Comparison of ENCODE assay signal across 1 cellular context in genomic region chr12:1760566-1761382, GRCh38.
TF ChIP-seq lines count a peak whose summit lies in the region.

No MANE protein-coding gene starts in this region.

TF ChIP-seq in HepG2, 621 proteins besides CTCF, POLR2A, EP300 and RAD21 (continued from another document and continues in another):
- no peak for TF ChIP-seq ZNF704 (CRISPR knock-in tag; IDR thresholded peaks at IDR 0.05; ENCODE audit: borderline replicate concordance)
- peak; percentile 79; the same call in 1 of the 2 replicates for TF ChIP-seq NFIC (IDR thresholded peaks at IDR 0.05; ENCODE audit: low read length)
- TF ChIP-seq HMGXB3 (CRISPR knock-in tag; IDR thresholded peaks at IDR 0.05; ENCODE audit: borderline replicate concordance), result no peak
- TF ChIP-seq, protein P1, sequence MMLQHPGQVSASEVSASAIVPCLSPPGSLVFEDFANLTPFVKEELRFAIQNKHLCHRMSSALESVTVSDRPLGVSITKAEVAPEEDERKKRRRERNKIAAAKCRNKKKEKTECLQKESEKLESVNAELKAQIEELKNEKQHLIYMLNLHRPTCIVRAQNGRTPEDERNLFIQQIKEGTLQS (CRISPR knock-in tag; IDR thresholded peaks at IDR 0.05), result peak; percentile 87
- TF ChIP-seq SP5 (CRISPR knock-in tag; IDR thresholded peaks at IDR 0.05; ENCODE audit: borderline replicate concordance, low read depth), result no peak
- no peak for TF ChIP-seq MATR3 (CRISPR knock-in tag; IDR thresholded peaks at IDR 0.05)
- TF ChIP-seq HDAC1 (CRISPR knock-in tag; IDR thresholded peaks at IDR 0.05), result no peak
- no peak for TF ChIP-seq MED8 (CRISPR knock-in tag; IDR thresholded peaks at IDR 0.05; ENCODE audit: insufficient replicate concordance)
- no peak for TF ChIP-seq CBX1 (IDR thresholded peaks at IDR 0.05; ENCODE audit: low read depth)
- TF ChIP-seq AFF4 (CRISPR knock-in tag; IDR thresholded peaks at IDR 0.05), result no peak
- TF ChIP-seq GABPA (IDR thresholded peaks at IDR 0.05; ENCODE audit: low read depth, low read length), result no peak
- peak; percentile 42; the same call in 1 of the 2 replicates for TF ChIP-seq GABPA (CRISPR knock-in tag; IDR thresholded peaks at IDR 0.05; ENCODE audit: low read depth)
- no peak for TF ChIP-seq NPAS2 (CRISPR knock-in tag; IDR thresholded peaks at IDR 0.05; ENCODE audit: borderline replicate concordance)
- no peak for TF ChIP-seq ZNF605 (CRISPR knock-in tag; IDR thresholded peaks at IDR 0.05)
- TF ChIP-seq NFE2 (CRISPR knock-in tag; IDR thresholded peaks at IDR 0.05), result no peak
- no peak for TF ChIP-seq ZNF543 (CRISPR knock-in tag; IDR thresholded peaks at IDR 0.05)
- TF ChIP-seq LCORL (IDR thresholded peaks at IDR 0.05), result no peak
- no peak for TF ChIP-seq LCORL (CRISPR knock-in tag; IDR thresholded peaks at IDR 0.05)
- peak; percentile 96 for TF ChIP-seq ETV5 (CRISPR knock-in tag; IDR thresholded peaks at IDR 0.05; ENCODE audit: borderline replicate concordance)
- TF ChIP-seq TRAFD1 (CRISPR knock-in tag; IDR thresholded peaks at IDR 0.05; ENCODE audit: borderline replicate concordance), result no peak
- no peak for TF ChIP-seq ZNF329 (CRISPR knock-in tag; IDR thresholded peaks at IDR 0.05; ENCODE audit: low read depth)
- TF ChIP-seq BCLAF1 (IDR thresholded peaks at IDR 0.05), result no peak
- no peak for TF ChIP-seq ZC3H13 (CRISPR knock-in tag; IDR thresholded peaks at IDR 0.05)
- TF ChIP-seq ZNF460 (CRISPR knock-in tag; IDR thresholded peaks at IDR 0.05; ENCODE audit: borderline replicate concordance), result no peak
- no peak for TF ChIP-seq ZNF451 (CRISPR knock-in tag; IDR thresholded peaks at IDR 0.05)
- no peak for TF ChIP-seq AKAP8 (CRISPR knock-in tag; IDR thresholded peaks at IDR 0.05)
- TF ChIP-seq ZNF276 (CRISPR knock-in tag; IDR thresholded peaks at IDR 0.05; ENCODE audit: low read depth), result no peak
- TF ChIP-seq, protein P2, sequence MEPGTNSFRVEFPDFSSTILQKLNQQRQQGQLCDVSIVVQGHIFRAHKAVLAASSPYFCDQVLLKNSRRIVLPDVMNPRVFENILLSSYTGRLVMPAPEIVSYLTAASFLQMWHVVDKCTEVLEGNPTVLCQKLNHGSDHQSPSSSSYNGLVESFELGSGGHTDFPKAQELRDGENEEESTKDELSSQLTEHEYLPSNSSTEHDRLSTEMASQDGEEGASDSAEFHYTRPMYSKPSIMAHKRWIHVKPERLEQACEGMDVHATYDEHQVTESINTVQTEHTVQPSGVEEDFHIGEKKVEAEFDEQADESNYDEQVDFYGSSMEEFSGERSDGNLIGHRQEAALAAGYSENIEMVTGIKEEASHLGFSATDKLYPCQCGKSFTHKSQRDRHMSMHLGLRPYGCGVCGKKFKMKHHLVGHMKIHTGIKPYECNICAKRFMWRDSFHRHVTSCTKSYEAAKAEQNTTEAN (CRISPR knock-in tag; conservative IDR thresholded peaks at IDR 0.05), result no peak; the same call in 1 of the 2 replicates
- TF ChIP-seq SYNCRIP (IDR thresholded peaks at IDR 0.05; ENCODE audit: insufficient read depth, low read depth, low read length), result no peak
- no peak for TF ChIP-seq GRHL1 (CRISPR knock-in tag; conservative IDR thresholded peaks at IDR 0.05)
- TF ChIP-seq ZBTB8A (CRISPR knock-in tag; IDR thresholded peaks at IDR 0.05; ENCODE audit: borderline replicate concordance, low read depth), result no peak
- TF ChIP-seq MTA1 (CRISPR knock-in tag; IDR thresholded peaks at IDR 0.05; ENCODE audit: borderline replicate concordance), result no peak
- no peak; the same call in 1 of the 2 replicates for TF ChIP-seq MIER3 (CRISPR knock-in tag; IDR thresholded peaks at IDR 0.05; ENCODE audit: borderline replicate concordance)
- TF ChIP-seq CCDC6 (CRISPR knock-in tag; IDR thresholded peaks at IDR 0.05), result no peak
- no peak for TF ChIP-seq FOXA1 (IDR thresholded peaks at IDR 0.05)
- TF ChIP-seq FOXA1 (CRISPR knock-in tag; IDR thresholded peaks at IDR 0.05), result peak; percentile 41; the same call in 1 of the 2 replicates
